Comparison of ENCODE assay signal across 2 cellular contexts in genomic region chr7:131530137-131530536, GRCh38.
TF ChIP-seq lines count a peak whose summit lies in the region.

No MANE protein-coding gene starts in this region.

TF ChIP-seq in GM23338, 12 proteins besides CTCF, POLR2A, EP300 and RAD21 (continued from another document):
- TF ChIP-seq ETS1 (IDR thresholded peaks at IDR 0.05): no peak
- TF ChIP-seq ZNF462 (CRISPR knock-in tag; IDR thresholded peaks at IDR 0.05): no peak
- no peak for TF ChIP-seq EZH2phosphoT487 (IDR thresholded peaks at IDR 0.05; ENCODE audit: unreplicated experiment)
- TF ChIP-seq REST (IDR thresholded peaks at IDR 0.05; ENCODE audit: unreplicated experiment): no peak
- no peak for TF ChIP-seq JUNB (IDR thresholded peaks at IDR 0.05; ENCODE audit: unreplicated experiment)
- no peak for TF ChIP-seq ZNF331 (CRISPR knock-in tag; IDR thresholded peaks at IDR 0.05; ENCODE audit: low read depth)
- no peak for TF ChIP-seq ZNF114 (CRISPR knock-in tag; IDR thresholded peaks at IDR 0.05)
- no peak for TF ChIP-seq CREB1 (CRISPR knock-in tag; IDR thresholded peaks at IDR 0.05; ENCODE audit: low read depth)
- TF ChIP-seq NANOG (IDR thresholded peaks at IDR 0.05; ENCODE audit: borderline replicate concordance): no peak
- TF ChIP-seq POLR2AphosphoS5 (IDR thresholded peaks at IDR 0.05; ENCODE audit: low read depth): no peak

TF ChIP-seq in IMR-90, 13 proteins besides CTCF, POLR2A, EP300 and RAD21:
- TF ChIP-seq ELK1 (IDR thresholded peaks at IDR 0.05; ENCODE audit: borderline replicate concordance, low read depth, low read length): no peak
- TF ChIP-seq BHLHE40 (IDR thresholded peaks at IDR 0.05; ENCODE audit: low read depth, low read length): no peak
- TF ChIP-seq SMC3 (IDR thresholded peaks at IDR 0.05; ENCODE audit: low read depth, low read length): no peak
- TF ChIP-seq MXI1 (IDR thresholded peaks at IDR 0.05; ENCODE audit: borderline replicate concordance, low read depth, low read length): no peak
- no peak for TF ChIP-seq FOS (IDR thresholded peaks at IDR 0.05; ENCODE audit: low read depth, low read length)
- no peak for TF ChIP-seq MAFK (IDR thresholded peaks at IDR 0.05; ENCODE audit: low read depth, low read length)
- TF ChIP-seq CEBPB (IDR thresholded peaks at IDR 0.05; ENCODE audit: low read depth, low read length): no peak
- no peak for TF ChIP-seq NFE2L2 (IDR thresholded peaks at IDR 0.05; ENCODE audit: low read depth, low read length)
- TF ChIP-seq USF2 (IDR thresholded peaks at IDR 0.05; ENCODE audit: low read depth, low read length): no peak
- TF ChIP-seq CHD1 (IDR thresholded peaks at IDR 0.05; ENCODE audit: low read depth, low read length): no peak
- TF ChIP-seq RCOR1 (IDR thresholded peaks at IDR 0.05; ENCODE audit: insufficient replicate concordance, low read length): no peak
- TF ChIP-seq RFX5 (IDR thresholded peaks at IDR 0.05; ENCODE audit: low read depth, low read length): no peak
- TF ChIP-seq MAZ (IDR thresholded peaks at IDR 0.05; ENCODE audit: borderline replicate concordance, low read depth, low read length): no peak
